ENCODE assay signal across 9 cellular contexts in genomic region chr14:90274808-90275454, GRCh38. TPM values are rescaled to one million over a fixed set of nuclear protein-coding genes. Genes with fewer than 3 reads are reported as not detected.
A peak's percentile ranks its signal among the peaks of the same experiment; 100 is the strongest.
DNase-seq lines count a peak whose midpoint lies in the region; ATAC-seq, FAIRE-seq and TF ChIP-seq lines count a peak whose summit lies in the region.
"Had no signal": no experiment of that assay in that cellular context is flagged by ENCODE, and none has a peak within 500 bp of the region (broad histone marks: within the 10 kb centered on the region; RNA-seq: fewer than 3 reads in every experiment).

No MANE protein-coding gene starts in this region.

- no peak overlapping the region for H3K4me3 ChIP-seq in keratinocyte (ENCODE audit: control insufficient read depth in 2 of 3, extremely low read depth in 1 of 3, insufficient read depth in 2 of 3, low read depth in 1 of 3, low read length in 3 of 3)
- no peak overlapping the region for H3K4me3 ChIP-seq in GM23338
- H3K4me3 ChIP-seq: BLaER1 had no signal

- no peak overlapping the region for H2AFZ ChIP-seq in keratinocyte (ENCODE audit: control insufficient read depth, low read length)
- no peak overlapping the region for H2AFZ ChIP-seq in GM23338

- peak; percentile 71 for DNase-seq in activated effector memory CD4-positive, alpha-beta T cell treated with anti-CD3 and anti-CD28 coated beads, Interleukin-2, amount 50 U/mL, for 16 hours
- no peak for DNase-seq in activated effector memory CD4-positive, alpha-beta T cell treated with Interleukin-2 at 50 U/mL for 16 hours
- no peak for DNase-seq in activated naive CD8-positive, alpha-beta T cell treated with anti-CD3 and anti-CD28 coated beads, Interleukin-2, amount 50 U/mL, for 24 hours
- no peak for DNase-seq in keratinocyte (ENCODE audit: low read depth, low spot score)
- no peak for DNase-seq in stimulated activated naive CD8-positive, alpha-beta T cell treated with anti-CD3 and anti-CD28 coated beads, Interleukin-15, amount 100 ng/mL, for 72 hours
- no peak for DNase-seq in GM23338 (ENCODE audit: low spot score)
- no peak for DNase-seq in G401 (ENCODE audit: low spot score)
- DNase-seq in DMS153 treated with DMSO at 0.1 percent for 48 hours (lab: John Stamatoyannopoulos, UW; ENCODE audit: unreplicated experiment) = no peak

- H3K4me1 ChIP-seq in keratinocyte (ENCODE audit: control insufficient read depth, extremely low read depth, insufficient read depth, low read length) = peaks cover 12% of the 10 kb centered on the region
- H3K4me1 ChIP-seq in GM23338 (ENCODE audit: insufficient read depth) = no peaks in the 10 kb centered on the region
- H3K4me1 ChIP-seq: BLaER1 had no signal

- no peaks in the 10 kb centered on the region for H3F3A ChIP-seq in GM23338 (replicated peaks; ENCODE audit: low read depth)

- FAIRE-seq in keratinocyte (lab: Jason Lieb, UNC) = peak; percentile 94

- no peaks in the 10 kb centered on the region for H3K9me2 ChIP-seq in GM23338 (ENCODE audit: insufficient read depth)

- peaks cover 16 to 26% of the 10 kb centered on the region in 2 experiments for H3K36me3 ChIP-seq in keratinocyte (ENCODE audit: control insufficient read depth in 2 of 2, extremely low read depth in 1 of 2, insufficient read depth in 2 of 2, low read length in 2 of 2)
- peaks cover 29% of the 10 kb centered on the region for H3K36me3 ChIP-seq in GM23338 (ENCODE audit: insufficient read depth)

- H3K4me3 Mint-ChIP-seq in activated naive CD8-positive, alpha-beta T cell treated with anti-CD3 and anti-CD28 coated beads, Interleukin-2, amount 50 U/mL, for 24 hours = no peak overlapping the region
- no peak overlapping the region for H3K4me3 Mint-ChIP-seq in stimulated activated naive CD8-positive, alpha-beta T cell treated with anti-CD3 and anti-CD28 coated beads, Interleukin-15, amount 100 ng/mL, for 72 hours
- H3K4me3 Mint-ChIP-seq in GM23338 = no peak overlapping the region

- in situ Hi-C loops in G401 (cut with HindIII; ENCODE audit: low sequenced_read_pairs) = no loop called here

- H3K9me3 ChIP-seq in keratinocyte (ENCODE audit: control insufficient read depth, low read depth, low read length) = no peaks in the 10 kb centered on the region
- H3K9me3 ChIP-seq: BLaER1 had no signal

- H3K27ac Mint-ChIP-seq in activated naive CD8-positive, alpha-beta T cell treated with anti-CD3 and anti-CD28 coated beads, Interleukin-2, amount 50 U/mL, for 24 hours = peak overlapping the region; percentile 59
- peak overlapping the region; percentile 72 to 79 for H3K27ac Mint-ChIP-seq in stimulated activated naive CD8-positive, alpha-beta T cell treated with anti-CD3 and anti-CD28 coated beads, Interleukin-15, amount 100 ng/mL, for 72 hours
- no peak overlapping the region for H3K27ac Mint-ChIP-seq in GM23338

- no peak overlapping the region for H3K27ac ChIP-seq in keratinocyte (ENCODE audit: control insufficient read depth, insufficient read depth, low read length)
- H3K27ac ChIP-seq in GM23338 (ENCODE audit: low read depth) = no peak overlapping the region
- H3K27ac ChIP-seq: BLaER1 had no signal

- H3K4me2 ChIP-seq in keratinocyte (ENCODE audit: control insufficient read depth, extremely low read depth, insufficient read depth, low read depth, low read length) (no peak overlapping the region), GM23338 (no peak overlapping the region)
- H3K4me2 ChIP-seq: BLaER1 had no signal

- H3K27me3 Mint-ChIP-seq in activated naive CD8-positive, alpha-beta T cell treated with anti-CD3 and anti-CD28 coated beads, Interleukin-2, amount 50 U/mL, for 24 hours = no peaks in the 10 kb centered on the region
- H3K27me3 Mint-ChIP-seq in stimulated activated naive CD8-positive, alpha-beta T cell treated with anti-CD3 and anti-CD28 coated beads, Interleukin-15, amount 100 ng/mL, for 72 hours = no peaks in the 10 kb centered on the region
- peaks cover 6% of the 10 kb centered on the region for H3K27me3 Mint-ChIP-seq in GM23338 (ENCODE audit: insufficient read depth, low read depth, poor library complexity)

- H4K20me1 ChIP-seq in keratinocyte (ENCODE audit: control insufficient read depth, extremely low read depth, insufficient read depth, low read length) = no peaks in the 10 kb centered on the region
- 0 out of 2 replicates have a peak, but pooled peaks cover 3% of the 10 kb centered on the region for H4K20me1 ChIP-seq in GM23338 (replicated peaks; ENCODE audit: insufficient read depth)
- H4K20me1 ChIP-seq: BLaER1 had no signal

- H3K9ac ChIP-seq in keratinocyte (ENCODE audit: control insufficient read depth, extremely low read depth, insufficient read depth, low read length) = no peak overlapping the region
- H3K9ac ChIP-seq: BLaER1 had no signal

- peaks cover 18% of the 10 kb centered on the region for H3K4me1 Mint-ChIP-seq in activated naive CD8-positive, alpha-beta T cell treated with anti-CD3 and anti-CD28 coated beads, Interleukin-2, amount 50 U/mL, for 24 hours
- peaks cover 16% of the 10 kb centered on the region for H3K4me1 Mint-ChIP-seq in stimulated activated naive CD8-positive, alpha-beta T cell treated with anti-CD3 and anti-CD28 coated beads, Interleukin-15, amount 100 ng/mL, for 72 hours
- H3K4me1 Mint-ChIP-seq in GM23338 = no peaks in the 10 kb centered on the region

- H3K27me3 ChIP-seq in keratinocyte (ENCODE audit: control insufficient read depth, extremely low read depth, insufficient read depth, low read length) = no peaks in the 10 kb centered on the region
- H3K27me3 ChIP-seq in GM23338 (ENCODE audit: insufficient read depth) = no peaks in the 10 kb centered on the region
- H3K27me3 ChIP-seq: BLaER1 had no signal

- TF ChIP-seq CTCF in keratinocyte (optimal IDR thresholded peaks at IDR 0.05 in 1 of 3, IDR thresholded peaks at IDR 0.05 in 1 of 3, conservative IDR thresholded peaks at IDR 0.05 in 1 of 3; ENCODE audit: extremely low read depth in 1 of 3, insufficient read depth in 2 of 3, low read length in 3 of 3) (no peak), GM23338 (conservative IDR thresholded peaks at IDR 0.05; ENCODE audit: low read depth in 2 of 2) (no peak)

- H3K79me2 ChIP-seq in keratinocyte (ENCODE audit: control insufficient read depth, insufficient read depth, low read length) (no peaks in the 10 kb centered on the region), GM23338 (replicated peaks; ENCODE audit: insufficient read depth) (no peaks in the 10 kb centered on the region)

- peaks cover 45% of the 10 kb centered on the region for H3K36me3 Mint-ChIP-seq in activated naive CD8-positive, alpha-beta T cell treated with anti-CD3 and anti-CD28 coated beads, Interleukin-2, amount 50 U/mL, for 24 hours (ENCODE audit: low read depth)
- peaks cover 46% of the 10 kb centered on the region for H3K36me3 Mint-ChIP-seq in GM23338 (ENCODE audit: low read depth)

- dilution Hi-C loops in keratinocyte (cut with MboI; ENCODE audit: extremely low pct_ligation_motif_present, low sequenced_read_pairs) = no loop called here

- no peaks in the 10 kb centered on the region for H3K9me1 ChIP-seq in keratinocyte (ENCODE audit: control insufficient read depth, extremely low read depth, insufficient read depth, low read length)

- no peaks in the 10 kb centered on the region for H3K9me3 Mint-ChIP-seq in activated naive CD8-positive, alpha-beta T cell treated with anti-CD3 and anti-CD28 coated beads, Interleukin-2, amount 50 U/mL, for 24 hours
- H3K9me3 Mint-ChIP-seq in stimulated activated naive CD8-positive, alpha-beta T cell treated with anti-CD3 and anti-CD28 coated beads, Interleukin-15, amount 100 ng/mL, for 72 hours = no peaks in the 10 kb centered on the region
- no peaks in the 10 kb centered on the region for H3K9me3 Mint-ChIP-seq in GM23338

- ATAC-seq in activated naive CD8-positive, alpha-beta T cell treated with anti-CD3 and anti-CD28 coated beads, Interleukin-2, amount 50 U/mL, for 24 hours = peak; percentile 53
- ATAC-seq in stimulated activated naive CD8-positive, alpha-beta T cell treated with anti-CD3 and anti-CD28 coated beads, Interleukin-15, amount 100 ng/mL, for 72 hours = peak; percentile 54
- ATAC-seq in GM23338 = no peak

RNA-seq across cellular contexts. Expression of gene PSMC1, which starts 18.6 kb away (rescaled TPM):
- polyA plus RNA-seq in keratinocyte (108 to 237 TPM (median 234 TPM) in 3 replicates), GM23338 (2016; fragmentation: Nextera tagmentation; extraction: Ambion mirVana) (124 and 139 TPM in 2 replicates)
- 147 TPM for polyA plus RNA-seq in keratinocyte (2011; ENCODE audit: low read depth)
- 121 and 168 TPM in 2 replicates for polyA plus RNA-seq in keratinocyte (2011; cell fraction: cytosol; rRNA removed)
- polyA plus RNA-seq in keratinocyte (2011; cell fraction: nucleus; rRNA removed) = 72.3 and 134 TPM in 2 replicates
- 83.0 and 213 TPM in 2 replicates for polyA plus RNA-seq in keratinocyte (2012; ENCODE audit: low replicate concordance)
- 10.3 to 85.1 TPM (median 38.2 TPM) in 3 replicates for polyA minus RNA-seq in keratinocyte
- 48.5 TPM for polyA minus RNA-seq in keratinocyte (2011; cell fraction: cytosol; rRNA and poly(A)+ RNA removed)
- polyA minus RNA-seq in keratinocyte (2011; cell fraction: nucleus; rRNA and poly(A)+ RNA removed) = 22.5 and 36.6 TPM in 2 replicates
- 112 and 116 TPM in 2 replicates for total RNA-seq in GM23338 (2014; rRNA removed; shearing (Covaris generic))
- 165 and 288 TPM in 2 replicates for total RNA-seq in G401 (2014; rRNA removed; shearing (Covaris generic))

RNA-seq across cellular contexts. Expression of gene NRDE2, which starts 56.8 kb away (rescaled TPM):
- 8.5 to 9.2 TPM (median 8.6 TPM) in 3 replicates for polyA plus RNA-seq in keratinocyte
- 33.2 TPM for polyA plus RNA-seq in keratinocyte (2011; ENCODE audit: low read depth)
- polyA plus RNA-seq in keratinocyte (2011; cell fraction: cytosol; rRNA removed) = 3.9 and 5.1 TPM in 2 replicates
- 21.5 and 22.6 TPM in 2 replicates for polyA plus RNA-seq in keratinocyte (2011; cell fraction: nucleus; rRNA removed)
- 5.9 and 9.9 TPM in 2 replicates for polyA plus RNA-seq in keratinocyte (2012; ENCODE audit: low replicate concordance)
- 8.3 to 15.3 TPM (median 14.3 TPM) in 3 replicates for polyA minus RNA-seq in keratinocyte
- 3.1 TPM for polyA minus RNA-seq in keratinocyte (2011; cell fraction: cytosol; rRNA and poly(A)+ RNA removed)
- polyA minus RNA-seq in keratinocyte (2011; cell fraction: nucleus; rRNA and poly(A)+ RNA removed) = 13.0 and 22.1 TPM in 2 replicates
- total RNA-seq in GM23338 (2014; rRNA removed; shearing (Covaris generic)) = 8.6 and 9.8 TPM in 2 replicates
- 17.3 and 20.6 TPM in 2 replicates for polyA plus RNA-seq in GM23338 (2016; fragmentation: Nextera tagmentation; extraction: Ambion mirVana)
- 15.4 and 18.1 TPM in 2 replicates for total RNA-seq in G401 (2014; rRNA removed; shearing (Covaris generic))
